ENCODE assay signal across 8 cellular contexts in genomic region chr18:56789004-56789888, GRCh38.
A peak's percentile ranks its signal among the peaks of the same experiment; 100 is the strongest.
DNase-seq lines count a peak whose midpoint lies in the region; ATAC-seq, FAIRE-seq and TF ChIP-seq lines count a peak whose summit lies in the region.

No MANE protein-coding gene starts in this region.

- H3K36me3 ChIP-seq in gastrocnemius medialis (peaks cover 0 to 6% of the 10 kb centered on the region in 2 donors), tibial artery (peaks cover 0 to 5% (median 2%) of the 10 kb centered on the region in 3 donors), kidney (ENCODE audit: control insufficient read depth in 1 of 2, insufficient read depth in 2 of 2, low read length in 2 of 2) (peaks cover 0 to 2% of the 10 kb centered on the region in 2 donors)

- peak overlapping the region; percentile 21 to 71 (median 65) for H3K27ac ChIP-seq in gastrocnemius medialis
- no peak overlapping the region for H3K27ac ChIP-seq in tibial artery
- no peak overlapping the region for H3K27ac ChIP-seq in kidney (ENCODE audit: low read depth in 2 of 2, low read length in 2 of 2)

- no peak overlapping the region for H3K9ac ChIP-seq in kidney (ENCODE audit: low read length in 2 of 2)

- peak; percentile 46 to 80 for ATAC-seq in gastrocnemius medialis
- no peak for ATAC-seq in HG03439 (IDR thresholded peaks at IDR 0.05; ENCODE audit: unreplicated experiment)

- H3K36me3 Mint-ChIP-seq in CD14-positive monocyte: peaks cover 32 to 48% of the 10 kb centered on the region in 2 donors

- intact Hi-C loops in CD14-positive monocyte (cut with micrococcal nuclease) (no loop called here), gastrocnemius medialis (cut with DNase I; ENCODE audit: low total_unique reads) (no loop called here), tibial artery (cut with DNase I; ENCODE audit: low total_unique reads) (no loop called here), kidney (cut with DNase I) (no loop called here)

- H3K27me3 Mint-ChIP-seq in CD14-positive monocyte (ENCODE audit: low read depth in 3 of 3): no peaks in the 10 kb centered on the region

- FAIRE-seq in GM19239 (lab: Jason Lieb, UNC): peak; percentile 49
- FAIRE-seq in kidney (lab: Jason Lieb, UNC): no peak

- TF ChIP-seq CTCF in CD14-positive monocyte (IDR thresholded peaks at IDR 0.05) (peak; percentile 71), gastrocnemius medialis (IDR thresholded peaks at IDR 0.05 in 4 of 5, conservative IDR thresholded peaks at IDR 0.05 in 1 of 5) (peak in 1 of 5 experiments; percentile 16), tibial artery (IDR thresholded peaks at IDR 0.05) (no peak), kidney (IDR thresholded peaks at IDR 0.05; ENCODE audit: borderline replicate concordance, extremely low read depth, insufficient read depth) (no peak)

- H3K4me3 ChIP-seq in gastrocnemius medialis: no peak overlapping the region
- H3K4me3 ChIP-seq in tibial artery: no peak overlapping the region
- H3K4me3 ChIP-seq in kidney (ENCODE audit: low read length in 2 of 2): no peak overlapping the region

- H3K4me1 ChIP-seq in gastrocnemius medialis (no peaks in the 10 kb centered on the region), tibial artery (no peaks in the 10 kb centered on the region), kidney (ENCODE audit: control insufficient read depth in 1 of 2, insufficient read depth in 1 of 2, low read depth in 1 of 2, low read length in 2 of 2) (no peaks in the 10 kb centered on the region)

- H3K4me3 Mint-ChIP-seq in CD14-positive monocyte: no peak overlapping the region

- H3K27me3 ChIP-seq in gastrocnemius medialis (no peaks in the 10 kb centered on the region), tibial artery (no peaks in the 10 kb centered on the region)

- H3K9me3 ChIP-seq in gastrocnemius medialis: no peaks in the 10 kb centered on the region
- no peaks in the 10 kb centered on the region for H3K9me3 ChIP-seq in tibial artery
- no peaks in the 10 kb centered on the region for H3K9me3 ChIP-seq in kidney (ENCODE audit: control insufficient read depth in 1 of 2, low read length in 2 of 2)

- TF ChIP-seq POLR2A in erythroblast (IDR thresholded peaks at IDR 0.05; ENCODE audit: low read length) (no peak), gastrocnemius medialis (IDR thresholded peaks at IDR 0.05) (no peak)

- in situ Hi-C loops in gastrocnemius medialis (cut with MboI; ENCODE audit: low sequenced_read_pairs in 4 of 4): no loop called here

- DNase-seq in CD14-positive monocyte (ENCODE audit: low spot score) (no peak), GM19239 (ENCODE audit: insufficient read length, low spot score) (peak; percentile 1), OCI-M1 (lab: John Stamatoyannopoulos, UW) (peak; percentile 85), erythroblast (lab: John Stamatoyannopoulos, UW) (peak; percentile 41 to 64), gastrocnemius medialis (no peak), tibial artery (no peak), kidney (no peak)

- H3K9me3 Mint-ChIP-seq in CD14-positive monocyte: no peaks in the 10 kb centered on the region

- no peaks in the 10 kb centered on the region for H3K4me1 Mint-ChIP-seq in CD14-positive monocyte

- no peak overlapping the region for H3K27ac Mint-ChIP-seq in CD14-positive monocyte

Comparison
In these comparisons a context has a peak if more than half of its experiments do, and no peak if none do; other contexts are left out.
1. DNase-seq: peak in GM19239 (single experiment), OCI-M1 (single experiment) and erythroblast (2 of 2); none in CD14-positive monocyte (single experiment), gastrocnemius medialis (0 of 2), tibial artery (0 of 2) and kidney (single experiment).
2. H3K27ac ChIP-seq: peak in gastrocnemius medialis (4 of 4); none in tibial artery (0 of 2) and kidney (0 of 2).